Comparison of ENCODE assay signal across 9 cellular contexts in the genomic region with DNA sequence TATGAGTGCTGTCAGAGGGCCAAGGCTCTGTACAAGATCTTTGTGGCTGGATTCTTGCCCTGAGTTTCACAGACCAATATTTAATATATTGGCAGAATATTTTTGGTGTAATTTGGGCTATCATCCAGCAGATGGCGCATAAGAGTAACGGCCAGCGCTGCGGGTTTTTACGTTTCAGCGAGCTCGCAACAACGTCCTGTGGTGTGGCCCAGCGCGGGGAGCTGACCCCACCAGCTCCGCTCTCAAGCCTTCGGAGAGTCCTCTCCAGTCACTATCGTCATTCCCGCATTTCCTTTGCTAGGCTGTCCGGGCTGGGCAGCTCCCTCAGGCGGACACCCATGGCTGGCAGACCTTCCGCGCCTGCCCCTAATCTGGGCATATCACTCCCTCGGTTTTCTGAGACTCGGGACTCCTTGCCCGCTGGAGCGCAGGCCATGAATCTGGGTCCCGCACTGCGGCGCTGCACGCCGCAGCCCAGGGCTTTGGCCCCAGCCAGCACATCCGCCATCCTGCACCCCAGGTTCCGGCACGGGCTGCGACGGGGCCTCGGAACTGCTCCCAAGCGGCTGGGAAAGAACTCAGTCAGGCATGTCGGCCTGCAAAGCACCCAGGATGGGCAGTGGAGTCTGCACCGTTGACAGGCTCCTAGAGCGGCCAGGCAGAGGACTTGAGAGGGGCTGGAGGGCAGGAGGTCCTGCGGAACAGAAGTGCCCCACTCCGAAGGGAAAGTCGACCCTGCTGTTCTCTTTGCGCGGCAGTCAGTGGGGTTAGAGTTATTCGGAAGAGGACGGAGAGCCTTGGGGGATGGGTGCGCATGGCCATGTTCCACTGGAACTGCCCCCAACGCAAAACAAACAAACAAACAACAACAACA. TPM values are rescaled to one million over a fixed set of nuclear protein-coding genes. Genes with fewer than 3 reads are reported as not detected.
DNase-seq lines count a peak whose midpoint lies in the region; ATAC-seq and TF ChIP-seq lines count a peak whose summit lies in the region.
"Had no signal": no experiment of that assay in that cellular context is flagged by ENCODE, and none has a peak within 500 bp of the region (broad histone marks: within the 10 kb centered on the region; RNA-seq: fewer than 3 reads in every experiment).

No MANE protein-coding gene starts in this region.

- no peaks in the 10 kb centered on the region for H3K36me3 Mint-ChIP-seq in CD8-positive, alpha-beta T cell
- no peaks in the 10 kb centered on the region for H3K36me3 Mint-ChIP-seq in chondrocyte (ENCODE audit: low read depth)

- DNase-seq in CD8-positive, alpha-beta T cell: peak; percentile 21 to 78 (median 47)
- peak; percentile 82 for DNase-seq in H7
- DNase-seq in NCI-H2029 treated with DMSO at 0.1 percent for 48 hours (lab: John Stamatoyannopoulos, UW): peak; percentile 15
- DNase-seq in activated CD4-positive, alpha-beta T cell treated with anti-CD3 and anti-CD28 coated beads for 1 hour: peak; percentile 32
- DNase-seq in chondrocyte (ENCODE audit: low spot score): no peak
- DNase-seq in kidney glomerular epithelial cell (lab: John Stamatoyannopoulos, UW): peak; percentile 34
- DNase-seq in stimulated activated CD4-positive, alpha-beta T cell treated with anti-CD3 and anti-CD28 coated beads, Interleukin-12 subunit alpha, Interleukin-12 subunit beta, amount 100 ng/mL, for 48 hours (ENCODE audit: low read depth in 2 of 3, low spot score in 1 of 3): peak; percentile 18 to 58 (median 30)

- no peaks in the 10 kb centered on the region for H3K9me3 Mint-ChIP-seq in CD8-positive, alpha-beta T cell
- H3K9me3 Mint-ChIP-seq in chondrocyte (ENCODE audit: low read depth): no peaks in the 10 kb centered on the region

- peak overlapping the region; percentile 5 for H3K27ac ChIP-seq in CD8-positive, alpha-beta T cell (ENCODE audit: low read depth, low read length)

- no peaks in the 10 kb centered on the region for H3K27me3 ChIP-seq in CD8-positive, alpha-beta T cell (ENCODE audit: insufficient read depth, low read length)
- H3K27me3 ChIP-seq in H7 (ENCODE audit: control insufficient read depth, insufficient read depth, low read length): no peaks in the 10 kb centered on the region

- no peaks in the 10 kb centered on the region for H3K27me3 Mint-ChIP-seq in CD8-positive, alpha-beta T cell (ENCODE audit: low read depth)
- H3K27me3 Mint-ChIP-seq in chondrocyte (ENCODE audit: low read depth): no peaks in the 10 kb centered on the region

- H3K27ac Mint-ChIP-seq in CD8-positive, alpha-beta T cell: peak overlapping the region; percentile 79
- peak overlapping the region; percentile 91 for H3K27ac Mint-ChIP-seq in chondrocyte (ENCODE audit: unreplicated experiment)

- CTCF ChIA-PET in CD8-positive, alpha-beta T cell (lab: Charles Lee): interaction anchor here (0.5 to 4.1 kb wide), 40 partner anchors 10 to 1335 kb away, joined by 3 to 39 read pairs (median 4); partner anchors contain the start of genes CLEC7A and OLR1

- peaks cover 3% of the 10 kb centered on the region for H3K4me1 ChIP-seq in CD8-positive, alpha-beta T cell (ENCODE audit: insufficient read depth, low read length)

- intact Hi-C loops in CD8-positive, alpha-beta T cell (cut with DNase I, micrococcal nuclease): loop anchor here (1.0 to 10.0 kb wide), 7 partner anchors 37 to 1333 kb away; partner anchors contain the start of genes STYK1 (in 2 of the 2) and GABARAPL1 (in 1 of the 2)

- POLR2A ChIA-PET in CD8-positive, alpha-beta T cell (lab: Charles Lee): interaction anchor here (0.7 to 1.2 kb wide), 2 partner anchors 339 to 515 kb away, joined by 3 read pairs; no protein-coding TSS in a partner anchor

- H3K9me3 ChIP-seq in CD8-positive, alpha-beta T cell (ENCODE audit: low read length): no peaks in the 10 kb centered on the region

- peak; percentile 92 for TF ChIP-seq CTCF in CD8-positive, alpha-beta T cell (IDR thresholded peaks at IDR 0.05)
- peak; percentile 96 for TF ChIP-seq CTCF in chondrocyte (IDR thresholded peaks at IDR 0.05)

- no peaks in the 10 kb centered on the region for H3K36me3 ChIP-seq in CD8-positive, alpha-beta T cell (ENCODE audit: insufficient read depth, low read length)
- H3K36me3 ChIP-seq in H7 (replicated peaks; ENCODE audit: control insufficient read depth, insufficient read depth, low read length): no peaks in the 10 kb centered on the region

- H3K4me1 Mint-ChIP-seq in CD8-positive, alpha-beta T cell (ENCODE audit: low read depth): peaks cover 13% of the 10 kb centered on the region
- peaks cover 10% of the 10 kb centered on the region for H3K4me1 Mint-ChIP-seq in chondrocyte (ENCODE audit: low read depth)

- peak; percentile 88 for ATAC-seq in CD8-positive, alpha-beta T cell
- ATAC-seq in HG03139 (IDR thresholded peaks at IDR 0.05; ENCODE audit: unreplicated experiment): no peak

- H3K4me3 ChIP-seq in CD8-positive, alpha-beta T cell (ENCODE audit: low read depth, low read length): peak overlapping the region; percentile 75
- peak overlapping the region; percentile 53 for H3K4me3 ChIP-seq in H7 (ENCODE audit: insufficient read depth, low read depth, low read length)

- H3K4me3 Mint-ChIP-seq in CD8-positive, alpha-beta T cell: peak overlapping the region; percentile 94
- H3K4me3 Mint-ChIP-seq in chondrocyte (ENCODE audit: unreplicated experiment): peak overlapping the region; percentile 85

RNA-seq across cellular contexts. Expression of gene OLR1, which starts 18.4 kb away (rescaled TPM):
- total RNA-seq in CD8-positive, alpha-beta T cell: not detected
- not detected in 2 replicates for total RNA-seq in H7 (2014; rRNA removed; shearing (Covaris generic))
- total RNA-seq in chondrocyte: 0.28 TPM in 1 of 3 replicates, not detected in the others
- total RNA-seq: T-helper 2 cell treated with Interferon-gamma antibody and Interleukin-4, amounts not matched to agents 100 ng/mL and 5 ng/mL, for 36 hours had no signal

RNA-seq across cellular contexts. Expression of gene CLEC7A, which starts 23.5 kb away (rescaled TPM):
- total RNA-seq in CD8-positive, alpha-beta T cell: under 1 TPM in 1 of 2 experiments, not detected in 1; 0.92 TPM
- total RNA-seq in H7 (2014; rRNA removed; shearing (Covaris generic)): 0.07 TPM in 2 replicates
- total RNA-seq in chondrocyte: not detected in 3 replicates
- total RNA-seq: T-helper 2 cell treated with Interferon-gamma antibody and Interleukin-4, amounts not matched to agents 100 ng/mL and 5 ng/mL, for 36 hours had no signal

RNA-seq across cellular contexts. Expression of gene TMEM52B, which starts 25.3 kb away (rescaled TPM):
- total RNA-seq in CD8-positive, alpha-beta T cell: not detected
- total RNA-seq in H7 (2014; rRNA removed; shearing (Covaris generic)): not detected in 2 replicates
- not detected in 3 replicates for total RNA-seq in chondrocyte
- total RNA-seq: T-helper 2 cell treated with Interferon-gamma antibody and Interleukin-4, amounts not matched to agents 100 ng/mL and 5 ng/mL, for 36 hours had no signal

RNA-seq across cellular contexts. Expression of gene CLEC1A, which starts 54.7 kb away (rescaled TPM):
- total RNA-seq in CD8-positive, alpha-beta T cell: not detected
- not detected in 2 replicates for total RNA-seq in H7 (2014; rRNA removed; shearing (Covaris generic))
- not detected in 3 replicates for total RNA-seq in chondrocyte
- total RNA-seq: T-helper 2 cell treated with Interferon-gamma antibody and Interleukin-4, amounts not matched to agents 100 ng/mL and 5 ng/mL, for 36 hours had no signal

RNA-seq across cellular contexts. Expression of gene GABARAPL1, which starts 59.2 kb away (rescaled TPM):
- 100 to 1,000 TPM; 377 to 380 TPM for total RNA-seq in CD8-positive, alpha-beta T cell
- 98.7 and 118 TPM in 2 replicates for total RNA-seq in H7 (2014; rRNA removed; shearing (Covaris generic))
- total RNA-seq in chondrocyte: 41.6 to 53.0 TPM (median 47.7 TPM) in 3 replicates
